8 cellular contexts compared by ENCODE assay signal in genomic region chr17:59220328-59221158, GRCh38. TPM values are rescaled to one million over a fixed set of nuclear protein-coding genes. Genes with fewer than 3 reads are reported as not detected.
DNase-seq lines count a peak whose midpoint lies in the region; ATAC-seq, FAIRE-seq and TF ChIP-seq lines count a peak whose summit lies in the region.

TSS of gene GDPD1 (plus strand) at chr17:59220511. CDS start at chr17:59220610, 99 bp downstream.

- TF ChIP-seq CTCF in adrenal gland (IDR thresholded peaks at IDR 0.05) (peak; percentile 52 to 76 (median 66)), upper lobe of left lung (IDR thresholded peaks at IDR 0.05) (peak; percentile 71 to 94 (median 88))

- DNase-seq in GM12892 (ENCODE audit: insufficient read length): peak; percentile 81
- DNase-seq in NCI-H1417 treated with DMSO at 0.1 percent for 48 hours (lab: John Stamatoyannopoulos, UW): peak; percentile 77
- peak; percentile 80 to 93 for DNase-seq in SW 1271 (lab: John Stamatoyannopoulos, UW)
- peak; percentile 95 to 97 (median 95) for DNase-seq in adrenal gland
- DNase-seq in left cardiac atrium: peak; percentile 98
- DNase-seq in posterior cingulate gyrus: peak; percentile 90 to 99 (median 96)
- DNase-seq in upper lobe of left lung: peak; percentile 99 to 100

- intact Hi-C loops in adrenal gland (cut with DNase I): no loop called here
- intact Hi-C loops in left cardiac atrium (cut with DNase I): no loop called here
- intact Hi-C loops in posterior cingulate gyrus (cut with DNase I): loop anchor here (2.0 to 10.0 kb wide), 2 partner anchors 66 to 220 kb away; partner anchors contain the start of genes PRR11 and SKA2

- TF ChIP-seq POLR2A in GM12892 (IDR thresholded peaks at IDR 0.05; ENCODE audit: low read depth, low read length) (no peak), adrenal gland (IDR thresholded peaks at IDR 0.05) (peak; percentile 32 to 63), upper lobe of left lung (IDR thresholded peaks at IDR 0.05) (peak in 2 of 4 donors; percentile 53 to 66)

- peaks cover 0 to 12% of the 10 kb centered on the region in 2 donors for H3K4me1 ChIP-seq in adrenal gland (replicated peaks in 1 of 2)
- H3K4me1 ChIP-seq in upper lobe of left lung: peaks cover 3 to 13% (median 7%) of the 10 kb centered on the region in 4 donors

- H3K9me3 ChIP-seq in adrenal gland (replicated peaks in 1 of 3): no peaks in the 10 kb centered on the region
- no peaks in the 10 kb centered on the region for H3K9me3 ChIP-seq in upper lobe of left lung

- peak; percentile 91 for FAIRE-seq in GM12892 (lab: Jason Lieb, UNC)

- 0% methylated on average over 23 to 60 of the region's 60 CpGs for WGBS in adrenal gland, 4 donors
- WGBS in upper lobe of left lung, 2 donors: 0 to 1% methylated on average over 44 to 59 of the region's 60 CpGs

- peak; percentile 89 for ATAC-seq in HG02840 (IDR thresholded peaks at IDR 0.05; ENCODE audit: low FRiP score, unreplicated experiment)
- ATAC-seq in left cardiac atrium: peak; percentile 98 to 99
- peak; percentile 97 to 99 for ATAC-seq in upper lobe of left lung (ENCODE audit: low FRiP score in 2 of 2)

- H3K36me3 ChIP-seq in adrenal gland (replicated peaks in 1 of 2): no peaks in the 10 kb centered on the region
- H3K36me3 ChIP-seq in upper lobe of left lung: peaks cover 0 to 2% (median 0%) of the 10 kb centered on the region in 4 donors

- TF ChIP-seq EP300 in upper lobe of left lung (IDR thresholded peaks at IDR 0.05): no peak

- H3K27ac ChIP-seq in adrenal gland (peak within 1 kb of the TSS in 3 of 5 donors; percentile 65 to 72 (median 68)), upper lobe of left lung (peak within 1 kb of the TSS; percentile 69 to 87 (median 75))

- peak within 1 kb of the TSS; percentile 32 to 92 (median 61) for H3K4me3 ChIP-seq in adrenal gland
- H3K4me3 ChIP-seq in upper lobe of left lung: peak within 1 kb of the TSS; percentile 54 to 98 (median 66)

- no peaks in the 10 kb centered on the region for H3K27me3 ChIP-seq in adrenal gland
- H3K27me3 ChIP-seq in upper lobe of left lung: no peaks in the 10 kb centered on the region

RNA-seq across cellular contexts. Expression of gene GDPD1, which starts in this region (rescaled TPM):
- polyA plus RNA-seq in GM12892 (2012; ENCODE audit: missing spikeins): 1.7 TPM
- total RNA-seq in adrenal gland (1 to 10 TPM in 7 of 8 donors, under 1 TPM in 1; 0.36 to 6.1 (median 2.9) TPM), left cardiac atrium (1 to 10 TPM; 2.0 to 4.3 TPM), upper lobe of left lung (10 to 100 TPM in 1 of 6 donors, 1 to 10 TPM in 3, under 1 TPM in 1, not detected in 1; 0.91 to 15.6 (median 3.0) TPM)
- polyA plus RNA-seq in adrenal gland: 1 to 10 TPM in 1 of 3 donors, under 1 TPM in 2; 0.54 to 1.6 (median 0.64) TPM

Comparison
In these comparisons a context has a peak if more than half of its experiments do, and no peak if none do; other contexts are left out.
1. Peak in every context shown above with its lines: DNase-seq, ATAC-seq, H3K4me3 ChIP-seq and H3K27ac ChIP-seq.